28 cellular contexts compared by ENCODE assay signal in the genomic region with DNA sequence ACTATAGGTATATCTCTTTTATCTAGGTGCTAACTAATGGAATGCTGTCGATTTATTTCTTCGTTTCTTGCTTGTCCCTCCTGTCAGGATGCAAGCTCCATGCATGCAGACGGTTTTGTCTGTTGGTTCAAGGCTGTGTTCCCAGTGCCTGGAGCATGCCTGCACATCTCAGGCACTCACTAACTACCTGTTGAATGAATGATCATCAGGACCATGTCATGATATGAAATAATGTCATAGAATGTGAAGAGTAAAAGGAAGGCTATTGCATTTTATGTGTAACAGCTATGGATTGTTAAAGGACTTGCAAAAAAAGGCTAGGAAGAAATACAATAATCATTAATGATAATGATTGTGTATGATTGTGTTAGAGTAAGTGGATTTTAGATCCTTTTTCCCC. TPM values are rescaled to one million over a fixed set of nuclear protein-coding genes. Genes with fewer than 3 reads are reported as not detected.
"Had no signal": no experiment of that assay in that cellular context is flagged by ENCODE, and none has a peak within 500 bp of the region (broad histone marks: within the 10 kb centered on the region; RNA-seq: fewer than 3 reads in every experiment).

No MANE protein-coding gene starts in this region.

- H3K4me3 ChIP-seq: coronary artery, heart left ventricle, psoas muscle, right lobe of liver, testis, tibial nerve, upper lobe of right lung, vagina had no signal

- H3K36me3 Mint-ChIP-seq: stimulated activated naive B cell treated with anti-CD40 and anti-IgM and Interleukin-4, amounts not matched to agents 10 μg/mL and 1 μg/mL and 100 μg/mL, for 72 hours had no signal

- H3K4me3 Mint-ChIP-seq: nephron; stimulated activated naive B cell treated with anti-CD40 and anti-IgM and Interleukin-4, amounts not matched to agents 10 μg/mL and 1 μg/mL and 100 μg/mL, for 72 hours; stimulated activated naive CD8-positive, alpha-beta T cell treated with anti-CD3 and anti-CD28 coated beads, Interleukin-15, amount 100 ng/mL, for 72 hours had no signal

- H3K9me3 ChIP-seq: heart left ventricle, psoas muscle, right lobe of liver, testis, tibial nerve, upper lobe of right lung, vagina had no signal

- H3K9me3 Mint-ChIP-seq: nephron; stimulated activated naive B cell treated with anti-CD40 and anti-IgM and Interleukin-4, amounts not matched to agents 10 μg/mL and 1 μg/mL and 100 μg/mL, for 72 hours; stimulated activated naive CD8-positive, alpha-beta T cell treated with anti-CD3 and anti-CD28 coated beads, Interleukin-15, amount 100 ng/mL, for 72 hours had no signal

- H2AFZ ChIP-seq: parathyroid adenoma had no signal

- H3K79me2 ChIP-seq: parathyroid adenoma had no signal

- ATAC-seq: esophagus mucosa; heart left ventricle; psoas muscle; right lobe of liver; stimulated activated naive B cell treated with anti-CD40 and anti-IgM and Interleukin-4, amounts not matched to agents 10 μg/mL and 1 μg/mL and 100 μg/mL, for 72 hours; stimulated activated naive CD8-positive, alpha-beta T cell treated with anti-CD3 and anti-CD28 coated beads, Interleukin-15, amount 100 ng/mL, for 72 hours; upper lobe of right lung had no signal

- H3K36me3 ChIP-seq: heart left ventricle, right lobe of liver, tibial nerve, upper lobe of right lung, vagina had no signal

- H3K27ac Mint-ChIP-seq: nephron; stimulated activated naive B cell treated with anti-CD40 and anti-IgM and Interleukin-4, amounts not matched to agents 10 μg/mL and 1 μg/mL and 100 μg/mL, for 72 hours; stimulated activated naive CD8-positive, alpha-beta T cell treated with anti-CD3 and anti-CD28 coated beads, Interleukin-15, amount 100 ng/mL, for 72 hours had no signal

- H3K4me1 ChIP-seq: parathyroid adenoma, testis had no signal

- H3K27me3 ChIP-seq: testis had no signal

- H3K27ac ChIP-seq: coronary artery, heart left ventricle, parathyroid adenoma, psoas muscle, right lobe of liver, testis, tibial nerve, upper lobe of right lung, vagina had no signal

- DNase-seq: effector CD4-positive, alpha-beta T cell; heart left ventricle; hippocampal formation; kidney glomerular epithelial cell; mammary epithelial cell; occipital lobe; psoas muscle; retina; right lobe of liver; stimulated activated CD4-positive, alpha-beta T cell treated with anti-CD3 and anti-CD28 coated beads, Interleukin-2, amount 100 ng/mL, for 24 hours; stimulated activated CD4-positive, alpha-beta T cell treated with anti-CD3 and anti-CD28 coated beads, Interleukin-4, amount 100 ng/mL, for 4 hours; stimulated activated naive B cell treated with anti-CD40 and anti-IgM and Interleukin-4, amounts not matched to agents 10 μg/mL and 1 μg/mL and 100 μg/mL, for 72 hours; stimulated activated naive CD8-positive, alpha-beta T cell treated with anti-CD3 and anti-CD28 coated beads, Interleukin-15, amount 100 ng/mL, for 72 hours; testis; upper lobe of right lung had no signal

RNA-seq across cellular contexts. Expression of a gene that starts 4.2 kb away (rescaled TPM):
- total RNA-seq: dermis microvascular lymphatic vessel endothelial cell, fibroblast of lung, frontal cortex, glomerular endothelial cell, heart left ventricle, mammary epithelial cell, mesenteric fat pad, occipital lobe, psoas muscle, right lobe of liver, skeletal muscle tissue, subcutaneous adipose tissue, tibial nerve had no signal
- polyA plus RNA-seq: fibroblast of lung, heart left ventricle, mammary epithelial cell, psoas muscle had no signal

RNA-seq across cellular contexts. Expression of a gene that starts 17.7 kb away (rescaled TPM):
- total RNA-seq: dermis microvascular lymphatic vessel endothelial cell, fibroblast of lung, psoas muscle, subcutaneous adipose tissue, tibial nerve had no signal
